In the genomic region with DNA sequence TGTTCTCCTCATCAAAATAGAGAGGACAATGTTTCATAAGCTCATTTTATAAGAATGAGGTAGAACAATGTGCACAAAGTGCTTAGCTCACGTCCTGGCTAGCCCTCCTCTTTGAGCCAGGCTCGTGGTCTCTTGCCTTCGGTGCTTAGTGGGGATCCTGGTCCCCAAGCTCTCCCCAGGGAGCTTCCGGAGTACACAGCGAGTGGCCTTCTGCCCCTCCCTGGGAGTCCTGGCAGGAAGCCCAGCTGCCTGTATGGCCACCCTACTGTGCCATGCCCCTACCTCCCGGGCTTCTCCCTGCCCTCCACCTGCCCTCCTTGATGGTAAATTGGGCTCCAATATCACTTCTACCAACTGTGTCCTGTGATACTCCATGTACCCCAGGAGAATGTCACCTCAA, we compare ENCODE assay signal across 9 cellular contexts. TPM values are rescaled to one million over a fixed set of nuclear protein-coding genes. Genes with fewer than 3 reads are reported as not detected.
DNase-seq lines count a peak whose midpoint lies in the region; ATAC-seq, FAIRE-seq and TF ChIP-seq lines count a peak whose summit lies in the region.
"Had no signal": no experiment of that assay in that cellular context is flagged by ENCODE, and none has a peak within 500 bp of the region (broad histone marks: within the 10 kb centered on the region; RNA-seq: fewer than 3 reads in every experiment).

No MANE protein-coding gene starts in this region.

- peaks cover 0 to 6% (median 0%) of the 10 kb centered on the region in 3 donors for H3K27me3 Mint-ChIP-seq in CD14-positive monocyte (ENCODE audit: low read depth in 3 of 3)
- no peaks in the 10 kb centered on the region for H3K27me3 Mint-ChIP-seq in activated CD8-positive, alpha-beta T cell treated with anti-CD3 and anti-CD28 coated beads for 36 hours

- H3K27ac ChIP-seq in caudate nucleus (ENCODE audit: low read depth, low read length), result no peak overlapping the region

- no peaks in the 10 kb centered on the region for H3K9me3 Mint-ChIP-seq in CD14-positive monocyte
- no peaks in the 10 kb centered on the region for H3K9me3 Mint-ChIP-seq in activated CD8-positive, alpha-beta T cell treated with anti-CD3 and anti-CD28 coated beads for 36 hours

- POLR2A ChIA-PET in activated CD8-positive, alpha-beta T cell treated with anti-CD3 and anti-CD28 coated beads for 36 hours (lab: Charles Lee), result interaction anchor here (1.4 to 16.8 kb wide), 8 partner anchors 7 to 134 kb away, joined by 3 to 328 read pairs (median 10); a partner anchor contains a TSS

- peak; percentile 20 for FAIRE-seq in GM12891 (lab: Jason Lieb, UNC)

- peak overlapping the region; percentile 97 for H3K4me3 Mint-ChIP-seq in CD14-positive monocyte
- peak overlapping the region; percentile 100 for H3K4me3 Mint-ChIP-seq in activated CD8-positive, alpha-beta T cell treated with anti-CD3 and anti-CD28 coated beads for 36 hours

- H3K4me1 Mint-ChIP-seq in CD14-positive monocyte, result peaks cover 53% of the 10 kb centered on the region
- H3K4me1 Mint-ChIP-seq in activated CD8-positive, alpha-beta T cell treated with anti-CD3 and anti-CD28 coated beads for 36 hours (ENCODE audit: low read depth), result peaks cover 56% of the 10 kb centered on the region

- H3K9me3 ChIP-seq in mucosa of descending colon, result no peaks in the 10 kb centered on the region

- peaks cover 52 to 61% of the 10 kb centered on the region in 2 donors for H3K36me3 Mint-ChIP-seq in CD14-positive monocyte
- H3K36me3 Mint-ChIP-seq in activated CD8-positive, alpha-beta T cell treated with anti-CD3 and anti-CD28 coated beads for 36 hours (ENCODE audit: low read depth), result peaks cover 81% of the 10 kb centered on the region

- TF ChIP-seq CTCF in CD14-positive monocyte (IDR thresholded peaks at IDR 0.05) (no peak), mucosa of descending colon (IDR thresholded peaks at IDR 0.05) (no peak)
- TF ChIP-seq CTCF in activated CD8-positive, alpha-beta T cell treated with anti-CD3 and anti-CD28 coated beads for 36 hours (IDR thresholded peaks at IDR 0.05), result no peak

- peaks cover 7% of the 10 kb centered on the region for H3K4me1 ChIP-seq in mucosa of descending colon (ENCODE audit: low read depth)

- TF ChIP-seq POLR2A in GM12891 (IDR thresholded peaks at IDR 0.05; ENCODE audit: low read depth, low read length), result no peak; the same call in 1 of the 2 replicates

- peak overlapping the region; percentile 99 to 100 (median 99) for H3K27ac Mint-ChIP-seq in CD14-positive monocyte
- H3K27ac Mint-ChIP-seq in activated CD8-positive, alpha-beta T cell treated with anti-CD3 and anti-CD28 coated beads for 36 hours, result peak overlapping the region; percentile 100

- ATAC-seq in activated CD8-positive, alpha-beta T cell treated with anti-CD3 and anti-CD28 coated beads for 36 hours, result no peak
- ATAC-seq in mucosa of descending colon (peak; percentile 3), GM18867 (IDR thresholded peaks at IDR 0.05; ENCODE audit: unreplicated experiment) (no peak)
- ATAC-seq: PC-3 had no signal

- H3K36me3 ChIP-seq in mucosa of descending colon (ENCODE audit: low read depth), result peaks cover under 1% of the 10 kb centered on the region

- DNase-seq in CD14-positive monocyte (ENCODE audit: low spot score) (no peak), GM12891 (ENCODE audit: insufficient read length, low spot score) (no peak), mucosa of descending colon (peak in 2 of 3 donors; percentile 49 to 70), 8988T (no peak), NCI-H2029 (lab: John Stamatoyannopoulos, UW) (no peak), caudate nucleus (lab: John Stamatoyannopoulos, UW) (no peak)
- peak; percentile 52 for DNase-seq in activated CD8-positive, alpha-beta T cell treated with anti-CD3 and anti-CD28 coated beads for 36 hours
- DNase-seq: PC-3 had no signal

- CTCF ChIA-PET in activated CD8-positive, alpha-beta T cell treated with anti-CD3 and anti-CD28 coated beads for 36 hours (lab: Charles Lee), result interaction anchor here (1.0 to 7.1 kb wide), 2 partner anchors 48 to 159 kb away, joined by 3 to 42 read pairs; no protein-coding TSS in a partner anchor

- no peak overlapping the region for H3K4me3 ChIP-seq in mucosa of descending colon

- intact Hi-C loops in CD14-positive monocyte (cut with micrococcal nuclease), result loop anchor here (5.0 to 10.0 kb wide), 3 partner anchors 47 to 157 kb away; a partner anchor contains a TSS
- intact Hi-C loops in activated CD8-positive, alpha-beta T cell treated with anti-CD3 and anti-CD28 coated beads for 36 hours (cut with micrococcal nuclease), result no loop called here
- intact Hi-C loops in mucosa of descending colon (cut with DNase I, micrococcal nuclease), result no loop called here

TF ChIP-seq in GM12891, 5 proteins besides CTCF, POLR2A, EP300 and RAD21:
- no peak for TF ChIP-seq SPI1 (IDR thresholded peaks at IDR 0.05; ENCODE audit: low read depth, low read length)
- no peak for TF ChIP-seq PAX5 (IDR thresholded peaks at IDR 0.05; ENCODE audit: insufficient read depth, low read length, severe bottlenecking)
- no peak for TF ChIP-seq TAF1 (IDR thresholded peaks at IDR 0.05; ENCODE audit: low read depth, low read length)
- TF ChIP-seq POLR2AphosphoS5 (IDR thresholded peaks at IDR 0.05; ENCODE audit: low read depth, low read length), result no peak; the same call in 1 of the 2 replicates
- no peak for TF ChIP-seq POU2F2 (IDR thresholded peaks at IDR 0.05; ENCODE audit: low read depth, low read length)

RNA-seq across cellular contexts. Expression of a gene that starts 0.9 kb away (rescaled TPM):
- polyA plus RNA-seq in CD14-positive monocyte, result 100 to 1,000 TPM; 119 to 135 TPM
- polyA plus RNA-seq in GM12891 (2012; ENCODE audit: low read depth, missing spikeins), result 203 TPM
- total RNA-seq in activated CD8-positive, alpha-beta T cell treated with anti-CD3 and anti-CD28 coated beads for 36 hours, result 100 to 1,000 TPM; 399 to 403 TPM
- 1 to 10 TPM; 3.8 to 6.9 (median 3.9) TPM for total RNA-seq in mucosa of descending colon

RNA-seq across cellular contexts. Expression of a gene that starts 22.0 kb away (rescaled TPM):
- polyA plus RNA-seq in CD14-positive monocyte, result 10 to 100 TPM; 38.5 to 51.4 TPM
- 64.9 TPM for polyA plus RNA-seq in GM12891 (2012; ENCODE audit: low read depth, missing spikeins)
- total RNA-seq in activated CD8-positive, alpha-beta T cell treated with anti-CD3 and anti-CD28 coated beads for 36 hours, result 10 to 100 TPM; 72.3 to 77.5 TPM
- 10 to 100 TPM; 33.4 to 43.8 (median 35.8) TPM for total RNA-seq in mucosa of descending colon

Comparison
In these comparisons a context has a peak if more than half of its experiments do, and no peak if none do; other contexts are left out.
1. DNase-seq: peak in activated CD8-positive, alpha-beta T cell treated with anti-CD3 and anti-CD28 coated beads for 36 hours (single experiment) and mucosa of descending colon (2 of 3); none in CD14-positive monocyte (single experiment), GM12891 (single experiment), 8988T (single experiment), NCI-H2029 (single experiment) and caudate nucleus (0 of 61).
2. RNA of a gene that starts 0.9 kb away (total RNA-seq): 399 to 403 TPM in activated CD8-positive, alpha-beta T cell treated with anti-CD3 and anti-CD28 coated beads for 36 hours; 3.8 to 6.9 TPM in mucosa of descending colon; every median in the first group is over 10 times any median in the second.
3. intact Hi-C loops: an anchor here in CD14-positive monocyte (5.0 to 10.0 kb wide); none called in activated CD8-positive, alpha-beta T cell treated with anti-CD3 and anti-CD28 coated beads for 36 hours and mucosa of descending colon.